In genomic region chr7:43198016-43198415, GRCh38 we compare ENCODE assay signal across 1 cellular context.
TF ChIP-seq lines count a peak whose summit lies in the region.

No MANE protein-coding gene starts in this region.

TF ChIP-seq in H1, 55 proteins besides CTCF, POLR2A, EP300 and RAD21:
- TF ChIP-seq, protein P1, sequence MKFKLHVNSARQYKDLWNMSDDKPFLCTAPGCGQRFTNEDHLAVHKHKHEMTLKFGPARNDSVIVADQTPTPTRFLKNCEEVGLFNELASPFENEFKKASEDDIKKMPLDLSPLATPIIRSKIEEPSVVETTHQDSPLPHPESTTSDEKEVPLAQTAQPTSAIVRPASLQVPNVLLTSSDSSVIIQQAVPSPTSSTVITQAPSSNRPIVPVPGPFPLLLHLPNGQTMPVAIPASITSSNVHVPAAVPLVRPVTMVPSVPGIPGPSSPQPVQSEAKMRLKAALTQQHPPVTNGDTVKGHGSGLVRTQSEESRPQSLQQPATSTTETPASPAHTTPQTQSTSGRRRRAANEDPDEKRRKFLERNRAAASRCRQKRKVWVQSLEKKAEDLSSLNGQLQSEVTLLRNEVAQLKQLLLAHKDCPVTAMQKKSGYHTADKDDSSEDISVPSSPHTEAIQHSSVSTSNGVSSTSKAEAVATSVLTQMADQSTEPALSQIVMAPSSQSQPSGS (IDR thresholded peaks at IDR 0.05; ENCODE audit: low read length) = no peak
- TF ChIP-seq MAFK (IDR thresholded peaks at IDR 0.05; ENCODE audit: low read depth, low read length) (no peak), SAP30 (IDR thresholded peaks at IDR 0.05; ENCODE audit: insufficient read depth, insufficient replicate concordance, low read length) (no peak), YY1 (IDR thresholded peaks at IDR 0.05; ENCODE audit: low read depth, low read length) (no peak), SRF (IDR thresholded peaks at IDR 0.05; ENCODE audit: low read depth, low read length) (no peak), SUZ12 (IDR thresholded peaks at IDR 0.05; ENCODE audit: low read length) (no peak), POLR2AphosphoS5 (IDR thresholded peaks at IDR 0.05; ENCODE audit: low read depth, low read length) (no peak), GABPA (IDR thresholded peaks at IDR 0.05; ENCODE audit: borderline replicate concordance, insufficient read depth, low read length) (no peak), USF2 (IDR thresholded peaks at IDR 0.05; ENCODE audit: low read length) (no peak), BACH1 (IDR thresholded peaks at IDR 0.05; ENCODE audit: low read length) (no peak), FOSL1 (IDR thresholded peaks at IDR 0.05; ENCODE audit: insufficient read depth, low read depth, low read length) (no peak), CREB1 (IDR thresholded peaks at IDR 0.05) (no peak), TAF1 (IDR thresholded peaks at IDR 0.05; ENCODE audit: low read depth, low read length) (no peak), PHF8 (conservative IDR thresholded peaks at IDR 0.05; ENCODE audit: low read depth, low read length) (no peak), RFX5 (IDR thresholded peaks at IDR 0.05; ENCODE audit: borderline replicate concordance, low read depth, low read length) (no peak)
TF ChIP-seq in H1: peak in this region for 0.
